Comparison of ENCODE assay signal across 17 cellular contexts in genomic region chr19:10812196-10812595, GRCh38. TPM values are rescaled to one million over a fixed set of nuclear protein-coding genes. Genes with fewer than 3 reads are reported as not detected.
DNase-seq lines count a peak whose midpoint lies in the region; ATAC-seq, FAIRE-seq and TF ChIP-seq lines count a peak whose summit lies in the region.
"Had no signal": no experiment of that assay in that cellular context is flagged by ENCODE, and none has a peak within 500 bp of the region (broad histone marks: within the 10 kb centered on the region; RNA-seq: fewer than 3 reads in every experiment).

No MANE protein-coding gene starts in this region.

- no peak overlapping the region for H2AK5ac ChIP-seq in H9 (ENCODE audit: insufficient read length, low read length)

- H2BK5ac ChIP-seq in H9 (ENCODE audit: insufficient read length, low read length): no peak overlapping the region

- no peaks in the 10 kb centered on the region for H3K79me2 ChIP-seq in H9 (ENCODE audit: insufficient read depth, low read length)

- DNase-seq in activated CD4-positive, alpha-beta T cell treated with anti-CD3 and anti-CD28 coated beads for 36 hours: peak; percentile 6
- DNase-seq in activated CD4-positive, alpha-beta T cell treated with anti-CD3 and anti-CD28 coated beads, Interleukin-2, amount 50 U/mL, for 1 hour: no peak
- DNase-seq in H9 (peak; percentile 56), osteocyte (ENCODE audit: extremely low spot score, unreplicated experiment) (no peak), H54 (ENCODE audit: insufficient read length, low spot score) (no peak), Kasumi-1 (lab: John Stamatoyannopoulos, UW) (no peak)
- DNase-seq in central memory CD8-positive, alpha-beta T cell (ENCODE audit: low spot score in 2 of 2): no peak
- DNase-seq: ACHN; activated CD4-positive, CD25-positive, alpha-beta regulatory T cell treated with anti-CD3 and anti-CD28 coated beads, Interleukin-2, amount 50 U/mL, for 72 hours; COR-L47; MG63; NCI-H2029; NCI-H524 had no signal

- H3T11ph ChIP-seq in H9 (ENCODE audit: low read length): no peak overlapping the region

- H3K4me1 ChIP-seq in H9 (ENCODE audit: insufficient read depth, low read length): no peaks in the 10 kb centered on the region

- no peak overlapping the region for H4K91ac ChIP-seq in H9 (ENCODE audit: insufficient read length, low read depth, low read length)

- no peak overlapping the region for H3K4ac ChIP-seq in H9 (ENCODE audit: low read depth, low read length)

- no peak overlapping the region for H3K27ac ChIP-seq in H9 (ENCODE audit: insufficient read length, low read depth, low read length)

- peaks cover 27% of the 10 kb centered on the region for H3K36me3 Mint-ChIP-seq in activated CD4-positive, alpha-beta T cell treated with anti-CD3 and anti-CD28 coated beads for 36 hours (ENCODE audit: low read depth)
- H3K36me3 Mint-ChIP-seq in H9 (ENCODE audit: insufficient read depth in 1 of 3, low read depth in 3 of 3) (peaks cover 17 to 47% (median 33%) of the 10 kb centered on the region in 3 experiments), osteocyte (ENCODE audit: unreplicated experiment) (peaks cover 41% of the 10 kb centered on the region)
- H3K36me3 Mint-ChIP-seq in central memory CD8-positive, alpha-beta T cell (ENCODE audit: insufficient read depth): peaks cover 27% of the 10 kb centered on the region

- H3K4me2 ChIP-seq in H9 (ENCODE audit: insufficient read depth, insufficient read length, low read length): no peak overlapping the region

- H3K23me2 ChIP-seq in H9 (ENCODE audit: insufficient read length, low read depth, low read length, poor library complexity, severe bottlenecking): no peaks in the 10 kb centered on the region

- no CpG with 5 or more reads among the region's 19 CpGs for WGBS in H9 (ENCODE audit: extremely low coverage, insufficient read length, low lambda C conversion rate)

- no peak for TF ChIP-seq POLR2A in H54 (IDR thresholded peaks at IDR 0.05; ENCODE audit: low read depth, low read length)

- no peak overlapping the region for H3K4me3 Mint-ChIP-seq in activated CD4-positive, alpha-beta T cell treated with anti-CD3 and anti-CD28 coated beads for 36 hours
- H3K4me3 Mint-ChIP-seq in H9 (no peak overlapping the region), osteocyte (ENCODE audit: unreplicated experiment) (no peak overlapping the region)
- H3K4me3 Mint-ChIP-seq in central memory CD8-positive, alpha-beta T cell: no peak overlapping the region

- H3K9me3 Mint-ChIP-seq in activated CD4-positive, alpha-beta T cell treated with anti-CD3 and anti-CD28 coated beads for 36 hours (ENCODE audit: low read depth): no peaks in the 10 kb centered on the region
- no peaks in the 10 kb centered on the region for H3K9me3 Mint-ChIP-seq in H9
- no peaks in the 10 kb centered on the region for H3K9me3 Mint-ChIP-seq in central memory CD8-positive, alpha-beta T cell
- no peaks in the 10 kb centered on the region for H3K9me3 Mint-ChIP-seq in osteocyte (ENCODE audit: unreplicated experiment)

- no peaks in the 10 kb centered on the region for H4K20me1 ChIP-seq in H9 (ENCODE audit: control insufficient read depth, insufficient read depth, insufficient read length)

- CTCF ChIA-PET in activated CD4-positive, alpha-beta T cell treated with anti-CD3 and anti-CD28 coated beads for 36 hours (lab: Charles Lee): interaction anchor here (1.1 kb wide), 1 partner anchor 46 kb away, joined by 3 read pairs; no protein-coding TSS in a partner anchor

- H2BK15ac ChIP-seq in H9 (ENCODE audit: low read depth, low read length): no peak overlapping the region

- no peak overlapping the region for H3K9ac ChIP-seq in H9 (ENCODE audit: extremely low read depth, insufficient read length, low read length)

- no peak for FAIRE-seq in H54 (lab: Jason Lieb, UNC)
- FAIRE-seq: astrocyte, G401.6, GM12892 had no signal

- no peaks in the 10 kb centered on the region for H3K9me3 ChIP-seq in H9 (ENCODE audit: control insufficient read depth, low read depth, low read length)
- H3K9me3 ChIP-seq: MG63 had no signal

- H3K18ac ChIP-seq in H9 (ENCODE audit: insufficient read length, low read depth, low read length): no peak overlapping the region

- no peak overlapping the region for H2BK120ac ChIP-seq in H9 (ENCODE audit: low read depth, low read length, poor library complexity, severe bottlenecking)

- H4K8ac ChIP-seq in H9 (replicated peaks; ENCODE audit: insufficient read length, low read depth, low read length): no peak overlapping the region

- no peak overlapping the region for H3K56ac ChIP-seq in H9 (ENCODE audit: insufficient read length, low read depth, low read length)

- no peak overlapping the region for H4K5ac ChIP-seq in H9 (ENCODE audit: insufficient read length, low read depth, low read length)

- H2AFZ ChIP-seq in H9 (ENCODE audit: low read length): no peak overlapping the region

- H3K14ac ChIP-seq in H9 (ENCODE audit: insufficient read depth, low read length): no peak overlapping the region; the same call in 1 of the 2 replicates

- no peaks in the 10 kb centered on the region for H3K27me3 Mint-ChIP-seq in activated CD4-positive, alpha-beta T cell treated with anti-CD3 and anti-CD28 coated beads for 36 hours
- H3K27me3 Mint-ChIP-seq in H9 (ENCODE audit: low read depth): no peaks in the 10 kb centered on the region; the same call in 1 of the 2 replicates
- no peaks in the 10 kb centered on the region for H3K27me3 Mint-ChIP-seq in central memory CD8-positive, alpha-beta T cell
- H3K27me3 Mint-ChIP-seq in osteocyte (ENCODE audit: unreplicated experiment): no peaks in the 10 kb centered on the region

- H3K4me1 Mint-ChIP-seq in activated CD4-positive, alpha-beta T cell treated with anti-CD3 and anti-CD28 coated beads for 36 hours: peaks cover 29% of the 10 kb centered on the region
- H3K4me1 Mint-ChIP-seq in H9: peaks cover 0 to 4% of the 10 kb centered on the region in 2 experiments; a peak in 1 of 4 replicates
- H3K4me1 Mint-ChIP-seq in central memory CD8-positive, alpha-beta T cell: peaks cover 49% of the 10 kb centered on the region
- peaks cover 42% of the 10 kb centered on the region for H3K4me1 Mint-ChIP-seq in osteocyte (ENCODE audit: unreplicated experiment)

- H3K27me3 ChIP-seq in H9 (ENCODE audit: insufficient read depth, low read length): no peaks in the 10 kb centered on the region
- H3K27me3 ChIP-seq: MG63 had no signal

- H3K27ac Mint-ChIP-seq in activated CD4-positive, alpha-beta T cell treated with anti-CD3 and anti-CD28 coated beads for 36 hours: peak overlapping the region; percentile 80
- H3K27ac Mint-ChIP-seq in H9 (peak overlapping the region in 2 of 3 experiments; percentile 47 to 53; a peak in 2 of 7 replicates), osteocyte (ENCODE audit: unreplicated experiment) (peak overlapping the region; percentile 18)
- H3K27ac Mint-ChIP-seq in central memory CD8-positive, alpha-beta T cell (ENCODE audit: low read depth): peak overlapping the region; percentile 91

- TF ChIP-seq CTCF in H9 (conservative IDR thresholded peaks at IDR 0.05): no peak
- no peak for TF ChIP-seq CTCF in osteocyte (IDR thresholded peaks at IDR 0.05)

- no peak for ATAC-seq in activated CD4-positive, alpha-beta T cell treated with anti-CD3 and anti-CD28 coated beads for 36 hours
- no peak for ATAC-seq in central memory CD8-positive, alpha-beta T cell (replicated peaks; ENCODE audit: extremely low read depth, poor library complexity, severe bottlenecking)
- ATAC-seq in HG02970 (IDR thresholded peaks at IDR 0.05; ENCODE audit: low FRiP score, unreplicated experiment): no peak

- no peak overlapping the region for H2BK12ac ChIP-seq in H9 (ENCODE audit: insufficient read length, low read depth, low read length)

- intact Hi-C loops in activated CD4-positive, alpha-beta T cell treated with anti-CD3 and anti-CD28 coated beads for 36 hours (cut with DNase I, micrococcal nuclease): no loop called here

- H3K79me1 ChIP-seq in H9 (ENCODE audit: insufficient read depth, low read depth, low read length, poor library complexity, severe bottlenecking): no peaks in the 10 kb centered on the region

- no peak overlapping the region for H3K23ac ChIP-seq in H9 (ENCODE audit: insufficient read length, low read depth, low read length)

- H2BK20ac ChIP-seq in H9 (ENCODE audit: low read depth, low read length, poor library complexity, severe bottlenecking): no peak overlapping the region

- POLR2A ChIA-PET in activated CD4-positive, alpha-beta T cell treated with anti-CD3 and anti-CD28 coated beads for 36 hours (lab: Charles Lee): no interaction called here

RNA-seq across cellular contexts. Expression of gene TMED1, which starts 23.8 kb away (rescaled TPM):
- total RNA-seq in activated CD4-positive, alpha-beta T cell treated with anti-CD3 and anti-CD28 coated beads for 36 hours: 10 to 100 TPM in 1 of 2 experiments, 1 to 10 TPM in 1; 8.7 to 15.3 TPM
- 32.1 and 32.3 TPM in 2 replicates for total RNA-seq in H9 (2021)
- total RNA-seq in osteocyte: 33.6 and 35.5 TPM in 2 replicates

RNA-seq across cellular contexts. Expression of gene C19orf38, which starts 36.0 kb away (rescaled TPM):
- total RNA-seq in activated CD4-positive, alpha-beta T cell treated with anti-CD3 and anti-CD28 coated beads for 36 hours: 1 to 10 TPM; 2.7 to 3.6 TPM
- total RNA-seq in H9 (2021) (0.20 TPM in 1 of 2 replicates, not detected in the other), osteocyte (0.27 TPM in 1 of 2 replicates, not detected in the other)

RNA-seq across cellular contexts. Expression of gene CARM1, which starts 59.2 kb away (rescaled TPM):
- 10 to 100 TPM; 82.3 to 96.8 TPM for total RNA-seq in activated CD4-positive, alpha-beta T cell treated with anti-CD3 and anti-CD28 coated beads for 36 hours
- 111 and 113 TPM in 2 replicates for total RNA-seq in H9 (2021)
- total RNA-seq in osteocyte: 66.7 and 70.8 TPM in 2 replicates

Comparison
In these comparisons a context has a peak if more than half of its experiments do, and no peak if none do; other contexts are left out.
1. DNase-seq: peak in activated CD4-positive, alpha-beta T cell treated with anti-CD3 and anti-CD28 coated beads for 36 hours (single experiment) and H9 (single experiment); none in activated CD4-positive, alpha-beta T cell treated with anti-CD3 and anti-CD28 coated beads, Interleukin-2, amount 50 U/mL, for 1 hour (single experiment), central memory CD8-positive, alpha-beta T cell (0 of 2), osteocyte (single experiment), H54 (single experiment) and Kasumi-1 (0 of 2).
2. H3K27ac Mint-ChIP-seq: peak in every context shown above with its lines; median percentile 91 in central memory CD8-positive, alpha-beta T cell; 80 in activated CD4-positive, alpha-beta T cell treated with anti-CD3 and anti-CD28 coated beads for 36 hours; 50 in H9; 18 in osteocyte.